Comparison of ENCODE assay signal across 8 cellular contexts in the genomic region with DNA sequence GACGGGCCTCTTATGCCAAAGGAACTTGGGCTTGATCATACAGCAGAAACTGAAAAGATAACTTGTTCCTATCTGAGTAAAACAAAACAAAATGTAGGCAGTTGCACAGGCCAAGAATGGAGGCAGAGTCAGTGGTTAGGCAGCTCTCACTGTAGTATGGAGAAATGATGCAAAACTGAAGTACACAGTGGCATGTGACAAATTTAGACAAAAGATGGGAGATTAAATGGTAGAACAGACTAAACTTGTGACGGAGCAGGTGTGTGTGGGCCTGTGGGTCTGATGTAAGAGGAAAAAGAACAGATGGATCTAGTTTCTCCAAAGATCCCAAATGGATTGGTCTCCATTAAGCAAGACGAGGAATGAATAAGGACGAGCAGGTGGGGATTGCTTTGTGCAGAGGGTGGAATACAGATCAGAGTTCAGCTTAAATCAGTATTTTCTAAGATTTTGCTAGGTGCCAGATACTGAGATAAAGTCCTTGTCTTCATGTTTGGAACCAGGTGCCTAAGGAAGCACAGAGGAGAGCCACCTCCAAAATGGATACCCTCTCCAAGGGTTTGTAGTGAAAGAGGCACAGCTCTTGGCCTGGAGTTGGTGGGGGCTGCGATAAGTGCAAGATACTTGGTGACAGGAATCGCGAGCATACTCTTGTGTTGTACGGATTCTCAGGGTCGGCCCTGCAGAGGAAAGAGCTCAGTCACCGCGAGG. TPM values are rescaled to one million over a fixed set of nuclear protein-coding genes. Genes with fewer than 3 reads are reported as not detected.
DNase-seq lines count a peak whose midpoint lies in the region; ATAC-seq, FAIRE-seq and TF ChIP-seq lines count a peak whose summit lies in the region.

No MANE protein-coding gene starts in this region.

- H3K4me1 ChIP-seq in H9 (ENCODE audit: insufficient read depth, low read length) = no peaks in the 10 kb centered on the region
- H3K4me1 ChIP-seq in PC-3 (ENCODE audit: insufficient read depth, low read length) = peaks cover 18% of the 10 kb centered on the region
- H3K4me1 ChIP-seq in endodermal cell (ENCODE audit: control insufficient read depth, insufficient read depth, low read length) = no peaks in the 10 kb centered on the region
- peaks cover 0 to 13% (median 11%) of the 10 kb centered on the region in 3 donors for H3K4me1 ChIP-seq in pancreas

- H4K91ac ChIP-seq in H9 (ENCODE audit: insufficient read length, low read depth, low read length) = no peak overlapping the region

- H3K27ac Mint-ChIP-seq in H9 (peak overlapping the region; percentile 97 to 99 (median 98)), endodermal cell (peak overlapping the region; percentile 97)

- WGBS in H9 (ENCODE audit: extremely low coverage, insufficient read length, low lambda C conversion rate) = no CpG with 5 or more reads among the region's 11 CpGs
- WGBS in endodermal cell (ENCODE audit: insufficient coverage in 1 of 2, insufficient read length in 1 of 2), 2 experiments = 41 to 42% methylated on average over 10 to 11 of the region's 11 CpGs
- WGBS in pancreas, 2 donors = 22 to 24% methylated on average over 11 of the region's 11 CpGs

- ATAC-seq in PC-3 (peak; percentile 8), pancreas (peak in 2 of 4 donors; percentile 16 to 21)

- H3K36me3 Mint-ChIP-seq in H9 (ENCODE audit: insufficient read depth in 1 of 3, low read depth in 3 of 3) (peaks cover 2 to 5% (median 3%) of the 10 kb centered on the region in 3 experiments; a peak in 4 of 7 replicates), endodermal cell (ENCODE audit: low read depth) (peaks cover 4% of the 10 kb centered on the region)

- CTCF ChIA-PET in PC-3 (lab: Charles Lee) = no interaction called here

- H3K4me3 Mint-ChIP-seq in H9 (peak overlapping the region; percentile 98), endodermal cell (peak overlapping the region; percentile 94)

- H3K9me3 ChIP-seq in H9 (ENCODE audit: control insufficient read depth, low read depth, low read length) (no peaks in the 10 kb centered on the region), PC-3 (ENCODE audit: low read length) (no peaks in the 10 kb centered on the region), endodermal cell (ENCODE audit: control insufficient read depth, low read length) (no peaks in the 10 kb centered on the region), pancreas (no peaks in the 10 kb centered on the region)

- H3K56ac ChIP-seq in H9 (ENCODE audit: insufficient read length, low read depth, low read length) = no peak overlapping the region

- no peak for TF ChIP-seq CTCF in GM12875 (IDR thresholded peaks at IDR 0.05; ENCODE audit: borderline replicate concordance, insufficient read depth, low read depth, low read length)
- no peak for TF ChIP-seq CTCF in H9 (conservative IDR thresholded peaks at IDR 0.05)
- no peak for TF ChIP-seq CTCF in PC-3 (conservative IDR thresholded peaks at IDR 0.05; ENCODE audit: low read depth, low read length)
- no peak for TF ChIP-seq CTCF in endodermal cell (conservative IDR thresholded peaks at IDR 0.05)
- no peak for TF ChIP-seq CTCF in pancreas (IDR thresholded peaks at IDR 0.05)

- no peak for FAIRE-seq in pancreas (lab: Jason Lieb, UNC)

- H3K79me2 ChIP-seq in H9 (ENCODE audit: insufficient read depth, low read length) (peaks cover 20% of the 10 kb centered on the region; the same call in 1 of the 2 replicates), PC-3 (ENCODE audit: low read length) (peaks cover 43% of the 10 kb centered on the region)

- H3K23me2 ChIP-seq in H9 (ENCODE audit: insufficient read length, low read depth, low read length, poor library complexity, severe bottlenecking) = peaks cover 8% of the 10 kb centered on the region

- H4K20me1 ChIP-seq in H9 (ENCODE audit: control insufficient read depth, insufficient read depth, insufficient read length) (no peaks in the 10 kb centered on the region), PC-3 (ENCODE audit: low read length) (peaks cover 17% of the 10 kb centered on the region; the same call in 1 of the 2 replicates)

- no peak overlapping the region for H3T11ph ChIP-seq in H9 (ENCODE audit: low read length)

- POLR2A ChIA-PET in PC-3 (lab: Charles Lee; ENCODE audit: unreplicated experiment) = interaction anchor here (0.7 kb wide), 1 partner anchor 135 kb away, joined by 6 read pairs; no protein-coding TSS in a partner anchor

- peak overlapping the region; percentile 31 for H3K4me2 ChIP-seq in H9 (ENCODE audit: insufficient read depth, insufficient read length, low read length)
- peak overlapping the region; percentile 97 for H3K4me2 ChIP-seq in PC-3 (ENCODE audit: low read length)

- H3K27me3 Mint-ChIP-seq in H9 (ENCODE audit: low read depth) = no peaks in the 10 kb centered on the region
- no peaks in the 10 kb centered on the region for H3K27me3 Mint-ChIP-seq in endodermal cell (ENCODE audit: insufficient read depth)

- H3K9ac ChIP-seq in H9 (ENCODE audit: extremely low read depth, insufficient read length, low read length) = peak overlapping the region; percentile 65
- H3K9ac ChIP-seq in PC-3 (ENCODE audit: low read length) = peak overlapping the region; percentile 90
- H3K9ac ChIP-seq in endodermal cell (ENCODE audit: extremely low read depth, low read length, poor library complexity, severe bottlenecking) = peak overlapping the region; percentile 15

- H2BK5ac ChIP-seq in H9 (ENCODE audit: insufficient read length, low read length) = no peak overlapping the region

- DNase-seq in H9 = no peak
- DNase-seq in PC-3 = no peak
- no peak for DNase-seq in endodermal cell
- DNase-seq in pancreas = no peak
- DNase-seq in UCSD-AML1 (lab: John Stamatoyannopoulos, UW; ENCODE audit: unreplicated experiment) = no peak
- no peak for DNase-seq in LoVo (ENCODE audit: low spot score)
- no peak for DNase-seq in HuH-7.5 (ENCODE audit: low spot score)

- H3K79me1 ChIP-seq in H9 (ENCODE audit: insufficient read depth, low read depth, low read length, poor library complexity, severe bottlenecking) = no peaks in the 10 kb centered on the region

- no peak overlapping the region for H2BK120ac ChIP-seq in H9 (ENCODE audit: low read depth, low read length, poor library complexity, severe bottlenecking)

- H3K9me2 ChIP-seq in PC-3 (replicated peaks; ENCODE audit: low read length) = no peaks in the 10 kb centered on the region

- no peak overlapping the region for H4K8ac ChIP-seq in H9 (replicated peaks; ENCODE audit: insufficient read length, low read depth, low read length)

- H2AFZ ChIP-seq in H9 (ENCODE audit: low read length) (no peak overlapping the region), PC-3 (ENCODE audit: low read length) (peak overlapping the region; percentile 100)

- H3K4me3 ChIP-seq in GM12875 (ENCODE audit: low read depth, low read length) (peak overlapping the region; percentile 59), PC-3 (ENCODE audit: low read length) (peak overlapping the region; percentile 99), endodermal cell (ENCODE audit: low read length) (peak overlapping the region; percentile 98), pancreas (peak overlapping the region; percentile 58 to 88 (median 80))

- H3K4me1 Mint-ChIP-seq in H9 = peaks cover 24 to 26% of the 10 kb centered on the region in 2 experiments
- H3K4me1 Mint-ChIP-seq in endodermal cell = peaks cover 17% of the 10 kb centered on the region

- peak overlapping the region; percentile 2 for H4K5ac ChIP-seq in H9 (ENCODE audit: insufficient read length, low read depth, low read length)

- TSS peak; percentile 64 for BruUV-seq in PC-3 (replicated peaks; lab: Mats Ljungman, UMichigan)

- H3K9me3 Mint-ChIP-seq in H9 (no peaks in the 10 kb centered on the region; a peak in 1 of 5 replicates), endodermal cell (no peaks in the 10 kb centered on the region)

- H2BK20ac ChIP-seq in H9 (ENCODE audit: low read depth, low read length, poor library complexity, severe bottlenecking) = no peak overlapping the region

- H3F3A ChIP-seq in PC-3 (ENCODE audit: low read length, unreplicated experiment) = no peaks in the 10 kb centered on the region

- no peak overlapping the region for H2BK15ac ChIP-seq in H9 (ENCODE audit: low read depth, low read length)

- H3K27me3 ChIP-seq in H9 (ENCODE audit: insufficient read depth, low read length) (no peaks in the 10 kb centered on the region), PC-3 (ENCODE audit: low read length) (no peaks in the 10 kb centered on the region), endodermal cell (ENCODE audit: control insufficient read depth, insufficient read depth, low read length, poor library complexity, severe bottlenecking) (no peaks in the 10 kb centered on the region), pancreas (no peaks in the 10 kb centered on the region)

- H2BK12ac ChIP-seq in H9 (ENCODE audit: insufficient read length, low read depth, low read length) = no peak overlapping the region

- peak overlapping the region; percentile 44; the same call in 1 of the 2 replicates for H3K14ac ChIP-seq in H9 (ENCODE audit: insufficient read depth, low read length)

- H3K36me3 ChIP-seq in PC-3 (ENCODE audit: low read depth, low read length) = no peaks in the 10 kb centered on the region
- H3K36me3 ChIP-seq in endodermal cell (ENCODE audit: control insufficient read depth, insufficient read depth, low read length) = peaks cover 3% of the 10 kb centered on the region
- no peaks in the 10 kb centered on the region for H3K36me3 ChIP-seq in pancreas

- H3K27ac ChIP-seq in H9 (ENCODE audit: insufficient read length, low read depth, low read length) (peak overlapping the region; percentile 69), PC-3 (ENCODE audit: low read length) (peak overlapping the region; percentile 34), endodermal cell (ENCODE audit: low read depth, low read length) (peak overlapping the region; percentile 52), pancreas (peak overlapping the region; percentile 40 to 87 (median 64))

- H3K4ac ChIP-seq in H9 (ENCODE audit: low read depth, low read length) = no peak overlapping the region; the same call in 1 of the 2 replicates

- intact Hi-C loops in PC-3 (cut with micrococcal nuclease) (loop anchor here (5.0 kb wide), 2 partner anchors 54 to 114 kb away; a partner anchor contains a TSS), pancreas (cut with DNase I) (no loop called here)

- peak overlapping the region; percentile 31 for H3K18ac ChIP-seq in H9 (ENCODE audit: insufficient read length, low read depth, low read length)

- H2AK5ac ChIP-seq in H9 (ENCODE audit: insufficient read length, low read length) = no peak overlapping the region

- H3K23ac ChIP-seq in H9 (ENCODE audit: insufficient read length, low read depth, low read length) = no peak overlapping the region

RNA-seq across cellular contexts. Expression of a gene that starts 0.7 kb away (rescaled TPM):
- total RNA-seq in H9 (2021) = 164 and 176 TPM in 2 replicates
- total RNA-seq in PC-3 (2014; rRNA removed) = 26.7 and 33.6 TPM in 2 replicates
- 100 to 1,000 TPM; 152 to 154 TPM for total RNA-seq in endodermal cell
- polyA plus RNA-seq in endodermal cell (2013, experiment 1 of 2) = 29.1 TPM
- 41.9 TPM for polyA plus RNA-seq in endodermal cell (2013, experiment 2 of 2)
- 10 to 100 TPM in 5 of 6 donors, 1 to 10 TPM in 1; 9.6 to 28.3 (median 14.4) TPM for total RNA-seq in pancreas
- 1 to 10 TPM; 2.7 to 4.8 TPM for polyA plus RNA-seq in pancreas

RNA-seq across cellular contexts. Expression of a gene that starts 53.8 kb away (rescaled TPM):
- 45.3 and 46.2 TPM in 2 replicates for total RNA-seq in H9 (2021)
- total RNA-seq in PC-3 (2014; rRNA removed) = 61.9 and 85.2 TPM in 2 replicates
- 10 to 100 TPM; 42.1 to 42.3 TPM for total RNA-seq in endodermal cell
- 36.2 TPM for polyA plus RNA-seq in endodermal cell (2013, experiment 1 of 2)
- 31.8 TPM for polyA plus RNA-seq in endodermal cell (2013, experiment 2 of 2)
- total RNA-seq in pancreas = 10 to 100 TPM; 67.0 to 84.7 (median 74.2) TPM
- 10 to 100 TPM; 33.0 to 54.9 TPM for polyA plus RNA-seq in pancreas

Comparison
In these comparisons a context has a peak if more than half of its experiments do, and no peak if none do; other contexts are left out.
1. H3K9ac ChIP-seq: peak in every context shown above with its lines; median percentile 90 in PC-3; 65 in H9; 15 in endodermal cell.